In genomic region chr1:53120659-53121058, GRCh38 we compare ENCODE assay signal across 21 cellular contexts. TPM values are rescaled to one million over a fixed set of nuclear protein-coding genes. Genes with fewer than 3 reads are reported as not detected.
"Had no signal": no experiment of that assay in that cellular context is flagged by ENCODE, and none has a peak within 500 bp of the region (broad histone marks: within the 10 kb centered on the region; RNA-seq: fewer than 3 reads in every experiment).

No MANE protein-coding gene starts in this region.

- H3K4me3 ChIP-seq: body of pancreas, coronary artery, esophagus muscularis mucosa, lung, psoas muscle, sigmoid colon, spleen, upper lobe of left lung had no signal

- H3K9me3 Mint-ChIP-seq: activated CD4-positive, alpha-beta T cell treated with anti-CD3 and anti-CD28 coated beads, Interleukin-2, amount 10 ng/mL, durations not matched to agents 7 days and 5 days; activated T-cell treated with anti-CD3 and anti-CD28 coated beads, Interleukin-2, amount 50 U/mL, for 72 hours; central memory CD8-positive, alpha-beta T cell; natural killer cell treated with Interleukin-12 subunit alpha and Interleukin-12 subunit beta and Interleukin-15 and Interleukin-18, amount 100 ng/mL, for 72 hours; stimulated activated naive CD8-positive, alpha-beta T cell treated with anti-CD3 and anti-CD28 coated beads, Interleukin-15, Interleukin-2, amounts not matched to agents 100 ng/mL and 50 ng/mL, for 24 hours; T-helper 2 cell treated with Interferon-gamma antibody and Interleukin-4, amounts not matched to agents 5 μg/mL and 100 μg/mL, for 36 hours had no signal

- H3K4me3 Mint-ChIP-seq: activated CD4-positive, alpha-beta T cell treated with anti-CD3 and anti-CD28 coated beads, Interleukin-2, amount 10 ng/mL, durations not matched to agents 7 days and 5 days; activated naive CD8-positive, alpha-beta T cell; activated T-cell treated with anti-CD3 and anti-CD28 coated beads, Interleukin-2, amount 50 U/mL, for 72 hours; central memory CD8-positive, alpha-beta T cell; natural killer cell treated with Interleukin-12 subunit alpha and Interleukin-12 subunit beta and Interleukin-15 and Interleukin-18, amount 100 ng/mL, for 72 hours; stimulated activated naive CD8-positive, alpha-beta T cell treated with anti-CD3 and anti-CD28 coated beads, Interleukin-15, Interleukin-2, amounts not matched to agents 100 ng/mL and 50 ng/mL, for 24 hours; T-helper 2 cell treated with Interferon-gamma antibody and Interleukin-4, amounts not matched to agents 5 μg/mL and 100 μg/mL, for 36 hours had no signal

- H3K36me3 ChIP-seq: esophagus muscularis mucosa, sigmoid colon, spleen, upper lobe of left lung had no signal

- DNase-seq: activated CD4-positive, alpha-beta T cell treated with anti-CD3 and anti-CD28 coated beads, Interleukin-2, amount 10 ng/mL, durations not matched to agents 7 days and 5 days; activated CD8-positive, alpha-beta memory T cell treated with anti-CD3 and anti-CD28 coated beads, Interleukin-2, amount 50 U/mL, for 48 hours; activated gamma-delta T cell; activated T-cell treated with anti-CD3 and anti-CD28 coated beads, Interleukin-2, amount 50 U/mL, for 72 hours; amygdala; body of pancreas; left colon; sigmoid colon; spleen; SW 1271 had no signal

- H3K27ac Mint-ChIP-seq: activated CD4-positive, alpha-beta T cell treated with anti-CD3 and anti-CD28 coated beads, Interleukin-2, amount 10 ng/mL, durations not matched to agents 7 days and 5 days; activated naive CD8-positive, alpha-beta T cell; activated T-cell treated with anti-CD3 and anti-CD28 coated beads, Interleukin-2, amount 50 U/mL, for 72 hours; natural killer cell treated with Interleukin-12 subunit alpha and Interleukin-12 subunit beta and Interleukin-15 and Interleukin-18, amount 100 ng/mL, for 72 hours; stimulated activated naive CD8-positive, alpha-beta T cell treated with anti-CD3 and anti-CD28 coated beads, Interleukin-15, Interleukin-2, amounts not matched to agents 100 ng/mL and 50 ng/mL, for 24 hours; T-helper 2 cell treated with Interferon-gamma antibody and Interleukin-4, amounts not matched to agents 5 μg/mL and 100 μg/mL, for 36 hours had no signal

- H3K9me3 ChIP-seq: body of pancreas, esophagus muscularis mucosa, psoas muscle, sigmoid colon, spleen, upper lobe of left lung had no signal

- H3K27me3 Mint-ChIP-seq: activated CD4-positive, alpha-beta T cell treated with anti-CD3 and anti-CD28 coated beads, Interleukin-2, amount 10 ng/mL, durations not matched to agents 7 days and 5 days; activated naive CD8-positive, alpha-beta T cell; natural killer cell treated with Interleukin-12 subunit alpha and Interleukin-12 subunit beta and Interleukin-15 and Interleukin-18, amount 100 ng/mL, for 72 hours; stimulated activated naive CD8-positive, alpha-beta T cell treated with anti-CD3 and anti-CD28 coated beads, Interleukin-15, Interleukin-2, amounts not matched to agents 100 ng/mL and 50 ng/mL, for 24 hours had no signal

- H3K27ac ChIP-seq: body of pancreas, psoas muscle, spleen had no signal

- ATAC-seq: activated T-cell treated with anti-CD3 and anti-CD28 coated beads, Interleukin-2, amount 50 U/mL, for 72 hours; body of pancreas; left colon; natural killer cell treated with Interleukin-12 subunit alpha and Interleukin-12 subunit beta and Interleukin-15 and Interleukin-18, amount 100 ng/mL, for 72 hours had no signal

- H3K27me3 ChIP-seq: body of pancreas, esophagus muscularis mucosa, sigmoid colon, upper lobe of left lung had no signal

- H3K36me3 Mint-ChIP-seq: activated naive CD8-positive, alpha-beta T cell; natural killer cell treated with Interleukin-12 subunit alpha and Interleukin-12 subunit beta and Interleukin-15 and Interleukin-18, amount 100 ng/mL, for 72 hours had no signal

- H3K4me1 ChIP-seq: spleen had no signal

- H3K4me1 Mint-ChIP-seq: activated CD4-positive, alpha-beta T cell treated with anti-CD3 and anti-CD28 coated beads, Interleukin-2, amount 10 ng/mL, durations not matched to agents 7 days and 5 days had no signal

RNA-seq across cellular contexts. Expression of gene SLC1A7, which starts 21.8 kb away (rescaled TPM):
- total RNA-seq: activated CD4-positive, alpha-beta T cell treated with anti-CD3 and anti-CD28 coated beads, Interleukin-2, amount 10 ng/mL, durations not matched to agents 7 days and 5 days; activated T-cell treated with anti-CD3 and anti-CD28 coated beads, Interleukin-2, amount 50 U/mL, for 72 hours; body of pancreas; temporal lobe had no signal

RNA-seq across cellular contexts. Expression of gene PODN, which starts 58.6 kb away (rescaled TPM):
- total RNA-seq: activated CD4-positive, alpha-beta T cell treated with anti-CD3 and anti-CD28 coated beads, Interleukin-2, amount 10 ng/mL, durations not matched to agents 7 days and 5 days; activated T-cell treated with anti-CD3 and anti-CD28 coated beads, Interleukin-2, amount 50 U/mL, for 72 hours; natural killer cell treated with Interleukin-12 subunit alpha and Interleukin-12 subunit beta and Interleukin-15 and Interleukin-18, amount 100 ng/mL, for 72 hours had no signal
